In the genomic region with DNA sequence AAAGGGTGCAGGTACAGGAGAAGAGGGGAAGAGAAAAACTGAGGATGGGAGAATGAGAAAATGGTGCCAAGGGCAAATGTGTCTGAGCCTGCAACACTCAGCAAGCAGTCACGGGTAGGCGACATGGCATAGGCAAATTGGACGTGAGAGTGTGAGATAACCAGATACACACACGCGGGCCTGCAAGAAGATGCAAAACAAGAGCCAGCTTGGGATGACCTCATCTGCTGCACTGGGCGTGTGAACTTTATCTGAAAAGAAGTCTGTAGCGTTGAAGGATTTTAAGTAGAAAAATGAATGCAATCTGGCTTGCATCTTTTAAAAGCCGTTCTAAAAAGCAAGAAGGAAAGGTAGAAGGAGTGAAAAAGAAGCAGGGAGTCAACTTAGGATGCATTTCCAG, we compare ENCODE assay signal across 27 cellular contexts.
"Had no signal": no experiment of that assay in that cellular context is flagged by ENCODE, and none has a peak within 500 bp of the region (broad histone marks: within the 10 kb centered on the region; RNA-seq: fewer than 3 reads in every experiment).

No MANE protein-coding gene starts in this region.

- H3K4me3 ChIP-seq: coronary artery, esophagus squamous epithelium, left ventricle myocardium inferior, lower lobe of right lung, ovary, psoas muscle, smooth muscle cell, stomach, testis, tibial artery had no signal

- FAIRE-seq: endothelial cell of umbilical vein, frontal cortex had no signal

- H3K27ac ChIP-seq: coronary artery, esophagus squamous epithelium, left ventricle myocardium inferior, lower lobe of right lung, ovary, psoas muscle, stomach, testis, tibial artery had no signal

- H3K9me3 ChIP-seq: esophagus squamous epithelium, left ventricle myocardium inferior, lower lobe of right lung, ovary, psoas muscle, stomach, testis had no signal

- H3K36me3 ChIP-seq: esophagus squamous epithelium, left ventricle myocardium inferior, lower lobe of right lung, ovary, stomach, tibial artery had no signal

- H3K4me2 ChIP-seq: smooth muscle cell had no signal

- ATAC-seq: left colon; lower lobe of right lung; naive thymus-derived CD8-positive, alpha-beta T cell; psoas muscle; sciatic nerve; stimulated activated effector memory CD8-positive, alpha-beta T cell treated with anti-CD3 and anti-CD28 coated beads, Interleukin-12 subunit alpha, Interleukin-12 subunit beta, amount 100 ng/mL, for 72 hours had no signal

- H3K4me1 ChIP-seq: esophagus squamous epithelium, lower lobe of right lung, psoas muscle, stomach, testis, tibial artery had no signal

- DNase-seq: dermis blood vessel endothelial cell; effector memory CD4-positive, alpha-beta T cell; esophagus squamous epithelium; hypothalamus; immature natural killer cell; kidney glomerular epithelial cell; left colon; left ventricle myocardium inferior; lower lobe of right lung; naive thymus-derived CD8-positive, alpha-beta T cell; nephron progenitor cell; occipital lobe; ovary; posterior cingulate gyrus; psoas muscle; stimulated activated CD4-positive, alpha-beta T cell treated with anti-CD3 and anti-CD28 coated beads, Interleukin-2, amount 100 ng/mL, for 24 hours; stimulated activated CD4-positive, alpha-beta T cell treated with anti-CD3 and anti-CD28 coated beads, Interleukin-4, amount 100 ng/mL, for 24 hours; stimulated activated naive CD4-positive, alpha-beta T cell treated with Interleukin-2 at 50 U/mL for 16 hours; stomach; testis; tibial artery had no signal

- H3K27me3 ChIP-seq: esophagus squamous epithelium, ovary, stomach, testis, tibial artery had no signal
